1 cellular context compared by ENCODE assay signal in genomic region chr5:145834917-145835838, GRCh38.
TF ChIP-seq lines count a peak whose summit lies in the region.

PRELID2 (minus strand) TSS chr5:145835342; CDS start chr5:145835251, 91 bp downstream.

TF ChIP-seq in SK-N-SH, 30 proteins besides CTCF, POLR2A, EP300 and RAD21 (continued from another document):
- TF ChIP-seq, protein P1, sequence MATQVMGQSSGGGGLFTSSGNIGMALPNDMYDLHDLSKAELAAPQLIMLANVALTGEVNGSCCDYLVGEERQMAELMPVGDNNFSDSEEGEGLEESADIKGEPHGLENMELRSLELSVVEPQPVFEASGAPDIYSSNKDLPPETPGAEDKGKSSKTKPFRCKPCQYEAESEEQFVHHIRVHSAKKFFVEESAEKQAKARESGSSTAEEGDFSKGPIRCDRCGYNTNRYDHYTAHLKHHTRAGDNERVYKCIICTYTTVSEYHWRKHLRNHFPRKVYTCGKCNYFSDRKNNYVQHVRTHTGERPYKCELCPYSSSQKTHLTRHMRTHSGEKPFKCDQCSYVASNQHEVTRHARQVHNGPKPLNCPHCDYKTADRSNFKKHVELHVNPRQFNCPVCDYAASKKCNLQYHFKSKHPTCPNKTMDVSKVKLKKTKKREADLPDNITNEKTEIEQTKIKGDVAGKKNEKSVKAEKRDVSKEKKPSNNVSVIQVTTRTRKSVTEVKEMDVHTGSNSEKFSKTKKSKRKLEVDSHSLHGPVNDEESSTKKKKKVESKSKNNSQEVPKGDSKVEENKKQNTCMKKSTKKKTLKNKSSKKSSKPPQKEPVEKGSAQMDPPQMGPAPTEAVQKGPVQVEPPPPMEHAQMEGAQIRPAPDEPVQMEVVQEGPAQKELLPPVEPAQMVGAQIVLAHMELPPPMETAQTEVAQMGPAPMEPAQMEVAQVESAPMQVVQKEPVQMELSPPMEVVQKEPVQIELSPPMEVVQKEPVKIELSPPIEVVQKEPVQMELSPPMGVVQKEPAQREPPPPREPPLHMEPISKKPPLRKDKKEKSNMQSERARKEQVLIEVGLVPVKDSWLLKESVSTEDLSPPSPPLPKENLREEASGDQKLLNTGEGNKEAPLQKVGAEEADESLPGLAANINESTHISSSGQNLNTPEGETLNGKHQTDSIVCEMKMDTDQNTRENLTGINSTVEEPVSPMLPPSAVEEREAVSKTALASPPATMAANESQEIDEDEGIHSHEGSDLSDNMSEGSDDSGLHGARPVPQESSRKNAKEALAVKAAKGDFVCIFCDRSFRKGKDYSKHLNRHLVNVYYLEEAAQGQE (IDR thresholded peaks at IDR 0.05; ENCODE audit: low read depth, low read length): no peak
- TF ChIP-seq FOSL2 (IDR thresholded peaks at IDR 0.05; ENCODE audit: borderline replicate concordance, low read depth) (no peak), MEF2A (IDR thresholded peaks at IDR 0.05; ENCODE audit: borderline replicate concordance, low read depth) (no peak), MXI1 (IDR thresholded peaks at IDR 0.05; ENCODE audit: low read depth, low read length) (peak; percentile 38; the same call in 1 of the 2 replicates), IRF3 (IDR thresholded peaks at IDR 0.05; ENCODE audit: low read depth, low read length) (no peak), FOXJ3 (CRISPR knock-in tag; IDR thresholded peaks at IDR 0.05) (no peak), CHD2 (IDR thresholded peaks at IDR 0.05; ENCODE audit: low read length, partially characterized antibody) (no peak), RXRA (IDR thresholded peaks at IDR 0.05; ENCODE audit: borderline replicate concordance, low read depth) (no peak), RFX5 (IDR thresholded peaks at IDR 0.05; ENCODE audit: low read length) (no peak), SIN3A (IDR thresholded peaks at IDR 0.05; ENCODE audit: borderline replicate concordance, low read depth, low read length) (no peak), NFIC (IDR thresholded peaks at IDR 0.05; ENCODE audit: borderline replicate concordance) (peak; percentile 3; the same call in 1 of the 2 replicates), ELF1 (IDR thresholded peaks at IDR 0.05) (no peak; the same call in 1 of the 2 replicates), EZH2phosphoT487 (IDR thresholded peaks at IDR 0.05; ENCODE audit: borderline replicate concordance, low read depth) (no peak), GATA2 (CRISPR knock-in tag; IDR thresholded peaks at IDR 0.05) (no peak), TCF12 (IDR thresholded peaks at IDR 0.05) (0 out of 2 replicates have a peak, but pooled peaks have one; percentile 19), FOXM1 (IDR thresholded peaks at IDR 0.05; ENCODE audit: low read depth) (no peak)
- TF ChIP-seq, protein P2, sequence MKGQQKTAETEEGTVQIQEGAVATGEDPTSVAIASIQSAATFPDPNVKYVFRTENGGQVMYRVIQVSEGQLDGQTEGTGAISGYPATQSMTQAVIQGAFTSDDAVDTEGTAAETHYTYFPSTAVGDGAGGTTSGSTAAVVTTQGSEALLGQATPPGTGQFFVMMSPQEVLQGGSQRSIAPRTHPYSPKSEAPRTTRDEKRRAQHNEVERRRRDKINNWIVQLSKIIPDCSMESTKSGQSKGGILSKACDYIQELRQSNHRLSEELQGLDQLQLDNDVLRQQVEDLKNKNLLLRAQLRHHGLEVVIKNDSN (IDR thresholded peaks at IDR 0.05; ENCODE audit: borderline replicate concordance, low read depth): no peak
- TF ChIP-seq, protein P3, sequence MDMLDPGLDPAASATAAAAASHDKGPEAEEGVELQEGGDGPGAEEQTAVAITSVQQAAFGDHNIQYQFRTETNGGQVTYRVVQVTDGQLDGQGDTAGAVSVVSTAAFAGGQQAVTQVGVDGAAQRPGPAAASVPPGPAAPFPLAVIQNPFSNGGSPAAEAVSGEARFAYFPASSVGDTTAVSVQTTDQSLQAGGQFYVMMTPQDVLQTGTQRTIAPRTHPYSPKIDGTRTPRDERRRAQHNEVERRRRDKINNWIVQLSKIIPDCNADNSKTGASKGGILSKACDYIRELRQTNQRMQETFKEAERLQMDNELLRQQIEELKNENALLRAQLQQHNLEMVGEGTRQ (IDR thresholded peaks at IDR 0.05; ENCODE audit: borderline replicate concordance, low read depth, low read length): no peak
- TF ChIP-seq, protein P4, sequence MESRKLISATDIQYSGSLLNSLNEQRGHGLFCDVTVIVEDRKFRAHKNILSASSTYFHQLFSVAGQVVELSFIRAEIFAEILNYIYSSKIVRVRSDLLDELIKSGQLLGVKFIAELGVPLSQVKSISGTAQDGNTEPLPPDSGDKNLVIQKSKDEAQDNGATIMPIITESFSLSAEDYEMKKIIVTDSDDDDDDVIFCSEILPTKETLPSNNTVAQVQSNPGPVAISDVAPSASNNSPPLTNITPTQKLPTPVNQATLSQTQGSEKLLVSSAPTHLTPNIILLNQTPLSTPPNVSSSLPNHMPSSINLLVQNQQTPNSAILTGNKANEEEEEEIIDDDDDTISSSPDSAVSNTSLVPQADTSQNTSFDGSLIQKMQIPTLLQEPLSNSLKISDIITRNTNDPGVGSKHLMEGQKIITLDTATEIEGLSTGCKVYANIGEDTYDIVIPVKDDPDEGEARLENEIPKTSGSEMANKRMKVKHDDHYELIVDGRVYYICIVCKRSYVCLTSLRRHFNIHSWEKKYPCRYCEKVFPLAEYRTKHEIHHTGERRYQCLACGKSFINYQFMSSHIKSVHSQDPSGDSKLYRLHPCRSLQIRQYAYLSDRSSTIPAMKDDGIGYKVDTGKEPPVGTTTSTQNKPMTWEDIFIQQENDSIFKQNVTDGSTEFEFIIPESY (IDR thresholded peaks at IDR 0.05; ENCODE audit: borderline replicate concordance, low read depth): no peak
